ENCODE assay signal across 34 cellular contexts in genomic region chr10:61023053-61023452, GRCh38.
"Had no signal": no experiment of that assay in that cellular context is flagged by ENCODE, and none has a peak within 500 bp of the region (broad histone marks: within the 10 kb centered on the region; RNA-seq: fewer than 3 reads in every experiment).

No MANE protein-coding gene starts in this region.

- ATAC-seq: activated CD4-positive, alpha-beta T cell treated with anti-CD3 and anti-CD28 coated beads for 36 hours; activated CD8-positive, alpha-beta memory T cell treated with anti-CD3 and anti-CD28 coated beads, Interleukin-2, amount 10 ng/mL, durations not matched to agents 7 days and 5 days; activated CD8-positive, alpha-beta T cell treated with anti-CD3 and anti-CD28 coated beads, Interleukin-2, amount 10 ng/mL, durations not matched to agents 7 days and 5 days; activated naive CD8-positive, alpha-beta T cell treated with anti-CD3 and anti-CD28 coated beads, Interleukin-2, amount 50 U/mL, for 24 hours; body of pancreas; effector memory CD8-positive, alpha-beta T cell; foreskin keratinocyte; gastrocnemius medialis; T-helper 17 cell had no signal

- H3K36me3 ChIP-seq: adrenal gland, esophagus muscularis mucosa, gastrocnemius medialis had no signal

- DNase-seq: activated CD4-positive, alpha-beta memory T cell treated with anti-CD3 and anti-CD28 coated beads for 36 hours; activated CD4-positive, alpha-beta T cell treated with anti-CD3 and anti-CD28 coated beads for 36 hours; activated CD4-positive, alpha-beta T cell treated with anti-CD3 and anti-CD28 coated beads, Interleukin-2, amount 10 ng/mL, durations not matched to agents 24 days and 14 days; activated CD4-positive, CD25-positive, alpha-beta regulatory T cell; activated CD4-positive, CD25-positive, alpha-beta regulatory T cell treated with anti-CD3 and anti-CD28 coated beads, Interleukin-2, amount 50 U/mL, for 72 hours; activated CD8-positive, alpha-beta memory T cell treated with anti-CD3 and anti-CD28 coated beads, Interleukin-2, amount 10 ng/mL, durations not matched to agents 7 days and 5 days; activated CD8-positive, alpha-beta memory T cell treated with anti-CD3 and anti-CD28 coated beads, Interleukin-2, amount 50 U/mL, for 4 hours; activated CD8-positive, alpha-beta T cell treated with anti-CD3 and anti-CD28 coated beads, Interleukin-2, amount 10 ng/mL, durations not matched to agents 7 days and 5 days; activated effector memory CD4-positive, alpha-beta T cell treated with anti-CD3 and anti-CD28 coated beads, Interleukin-2, amount 50 U/mL, for 16 hours; activated naive CD4-positive, alpha-beta T cell treated with anti-CD3 and anti-CD28 coated beads for 36 hours; activated naive CD8-positive, alpha-beta T cell treated with anti-CD3 and anti-CD28 coated beads for 36 hours; activated naive CD8-positive, alpha-beta T cell treated with anti-CD3 and anti-CD28 coated beads, Interleukin-2, amount 50 U/mL, for 24 hours; activated T-cell treated with anti-CD3 and anti-CD28 coated beads, Interleukin-2, amount 50 U/mL, for 1 hour; activated T-cell treated with anti-CD3 and anti-CD28 coated beads, Interleukin-2, amount 50 U/mL, for 48 hours; adrenal gland; amygdala; aorta; body of pancreas; caudate nucleus; cortex of kidney; dermis blood vessel endothelial cell; effector CD4-positive, alpha-beta T cell; effector memory CD8-positive, alpha-beta T cell; erythroblast; foreskin keratinocyte; gastrocnemius medialis; T-helper 1 cell; T-helper 17 cell; T1000 had no signal

- H3K4me1 ChIP-seq: adrenal gland, esophagus muscularis mucosa, foreskin keratinocyte, gastrocnemius medialis had no signal

- H3K4me3 ChIP-seq: adrenal gland, body of pancreas, esophagus muscularis mucosa, gastrocnemius medialis had no signal

- H3K27ac ChIP-seq: adrenal gland, body of pancreas, esophagus muscularis mucosa, foreskin keratinocyte, gastrocnemius medialis had no signal

- H3K27ac Mint-ChIP-seq: activated CD4-positive, alpha-beta memory T cell treated with anti-CD3 and anti-CD28 coated beads for 36 hours; activated CD4-positive, alpha-beta T cell treated with anti-CD3 and anti-CD28 coated beads for 36 hours; activated CD4-positive, alpha-beta T cell treated with anti-CD3 and anti-CD28 coated beads, Interleukin-2, amount 10 ng/mL, durations not matched to agents 24 days and 14 days; activated CD8-positive, alpha-beta memory T cell treated with anti-CD3 and anti-CD28 coated beads, Interleukin-2, amount 10 ng/mL, durations not matched to agents 7 days and 5 days; activated CD8-positive, alpha-beta T cell treated with anti-CD3 and anti-CD28 coated beads, Interleukin-2, amount 10 ng/mL, durations not matched to agents 7 days and 5 days; activated naive CD4-positive, alpha-beta T cell treated with anti-CD3 and anti-CD28 coated beads for 36 hours; activated naive CD4-positive, alpha-beta T cell treated with anti-CD3 and anti-CD28 coated beads, Interleukin-2, amount 50 U/mL, for 24 hours; activated naive CD8-positive, alpha-beta T cell treated with anti-CD3 and anti-CD28 coated beads for 36 hours; activated naive CD8-positive, alpha-beta T cell treated with anti-CD3 and anti-CD28 coated beads, Interleukin-2, amount 50 U/mL, for 24 hours; activated T-helper 1 cell treated with anti-CD3 and anti-CD28 coated beads, Interleukin-12 subunit alpha, Interleukin-12 subunit beta, Interleukin-2, Interleukin-4 antibody, amounts not matched to agents 30 ng/mL and 10 ng/mL and 1 ng/mL, durations not matched to agents 14 hours and 24 hours and 36 hours; activated T-helper 2 cell treated with anti-CD3 and anti-CD28 coated beads, Interferon-gamma antibody, Interleukin-2, Interleukin-4, amounts not matched to agents 10 μg/mL and 5 μg/mL and 100 μg/mL, durations not matched to agents 14 hours and 24 hours and 36 hours; effector memory CD8-positive, alpha-beta T cell; T-helper 17 cell; T-helper 2 cell treated with Interferon-gamma antibody and Interleukin-4, amounts not matched to agents 5 μg/mL and 100 μg/mL, for 36 hours had no signal

- H3K9me3 ChIP-seq: adrenal gland, body of pancreas, esophagus muscularis mucosa, gastrocnemius medialis had no signal

- H3K36me3 Mint-ChIP-seq: activated CD4-positive, alpha-beta memory T cell treated with anti-CD3 and anti-CD28 coated beads for 36 hours; activated CD8-positive, alpha-beta memory T cell treated with anti-CD3 and anti-CD28 coated beads, Interleukin-2, amount 10 ng/mL, durations not matched to agents 7 days and 5 days; activated naive CD4-positive, alpha-beta T cell treated with anti-CD3 and anti-CD28 coated beads, Interleukin-2, amount 50 U/mL, for 24 hours; activated naive CD8-positive, alpha-beta T cell treated with anti-CD3 and anti-CD28 coated beads for 36 hours had no signal

- H3K4me1 Mint-ChIP-seq: activated CD4-positive, alpha-beta T cell treated with anti-CD3 and anti-CD28 coated beads for 36 hours; activated CD4-positive, alpha-beta T cell treated with anti-CD3 and anti-CD28 coated beads, Interleukin-2, amount 10 ng/mL, durations not matched to agents 24 days and 14 days; activated CD8-positive, alpha-beta memory T cell treated with anti-CD3 and anti-CD28 coated beads, Interleukin-2, amount 10 ng/mL, durations not matched to agents 7 days and 5 days; activated naive CD4-positive, alpha-beta T cell treated with anti-CD3 and anti-CD28 coated beads, Interleukin-2, amount 50 U/mL, for 24 hours; activated naive CD8-positive, alpha-beta T cell treated with anti-CD3 and anti-CD28 coated beads for 36 hours; activated naive CD8-positive, alpha-beta T cell treated with anti-CD3 and anti-CD28 coated beads, Interleukin-2, amount 50 U/mL, for 24 hours; T-helper 17 cell had no signal

- H3K4me3 Mint-ChIP-seq: activated CD4-positive, alpha-beta memory T cell treated with anti-CD3 and anti-CD28 coated beads for 36 hours; activated CD4-positive, alpha-beta T cell treated with anti-CD3 and anti-CD28 coated beads for 36 hours; activated CD4-positive, alpha-beta T cell treated with anti-CD3 and anti-CD28 coated beads, Interleukin-2, amount 10 ng/mL, durations not matched to agents 24 days and 14 days; activated CD8-positive, alpha-beta memory T cell treated with anti-CD3 and anti-CD28 coated beads, Interleukin-2, amount 10 ng/mL, durations not matched to agents 7 days and 5 days; activated CD8-positive, alpha-beta T cell treated with anti-CD3 and anti-CD28 coated beads, Interleukin-2, amount 10 ng/mL, durations not matched to agents 7 days and 5 days; activated naive CD4-positive, alpha-beta T cell treated with anti-CD3 and anti-CD28 coated beads for 36 hours; activated naive CD4-positive, alpha-beta T cell treated with anti-CD3 and anti-CD28 coated beads, Interleukin-2, amount 50 U/mL, for 24 hours; activated naive CD8-positive, alpha-beta T cell treated with anti-CD3 and anti-CD28 coated beads for 36 hours; activated naive CD8-positive, alpha-beta T cell treated with anti-CD3 and anti-CD28 coated beads, Interleukin-2, amount 50 U/mL, for 24 hours; activated T-helper 1 cell treated with anti-CD3 and anti-CD28 coated beads, Interleukin-12 subunit alpha, Interleukin-12 subunit beta, Interleukin-2, Interleukin-4 antibody, amounts not matched to agents 30 ng/mL and 10 ng/mL and 1 ng/mL, durations not matched to agents 14 hours and 24 hours and 36 hours; effector memory CD8-positive, alpha-beta T cell; T-helper 17 cell; T-helper 2 cell treated with Interferon-gamma antibody and Interleukin-4, amounts not matched to agents 5 μg/mL and 100 μg/mL, for 36 hours had no signal

- H3K9me3 Mint-ChIP-seq: activated CD4-positive, alpha-beta memory T cell treated with anti-CD3 and anti-CD28 coated beads for 36 hours; activated CD4-positive, alpha-beta T cell treated with anti-CD3 and anti-CD28 coated beads, Interleukin-2, amount 10 ng/mL, durations not matched to agents 24 days and 14 days; activated naive CD4-positive, alpha-beta T cell treated with anti-CD3 and anti-CD28 coated beads, Interleukin-2, amount 50 U/mL, for 24 hours; activated naive CD8-positive, alpha-beta T cell treated with anti-CD3 and anti-CD28 coated beads for 36 hours; activated T-helper 1 cell treated with anti-CD3 and anti-CD28 coated beads, Interleukin-12 subunit alpha, Interleukin-12 subunit beta, Interleukin-2, Interleukin-4 antibody, amounts not matched to agents 30 ng/mL and 10 ng/mL and 1 ng/mL, durations not matched to agents 14 hours and 24 hours and 36 hours; activated T-helper 2 cell treated with anti-CD3 and anti-CD28 coated beads, Interferon-gamma antibody, Interleukin-2, Interleukin-4, amounts not matched to agents 10 μg/mL and 5 μg/mL and 100 μg/mL, durations not matched to agents 14 hours and 24 hours and 36 hours; effector memory CD8-positive, alpha-beta T cell; T-helper 2 cell treated with Interferon-gamma antibody and Interleukin-4, amounts not matched to agents 5 μg/mL and 100 μg/mL, for 36 hours had no signal

- H3K27me3 ChIP-seq: adrenal gland, body of pancreas, esophagus muscularis mucosa, foreskin keratinocyte, gastrocnemius medialis had no signal
